ENCODE assay signal across 11 cellular contexts in the genomic region with DNA sequence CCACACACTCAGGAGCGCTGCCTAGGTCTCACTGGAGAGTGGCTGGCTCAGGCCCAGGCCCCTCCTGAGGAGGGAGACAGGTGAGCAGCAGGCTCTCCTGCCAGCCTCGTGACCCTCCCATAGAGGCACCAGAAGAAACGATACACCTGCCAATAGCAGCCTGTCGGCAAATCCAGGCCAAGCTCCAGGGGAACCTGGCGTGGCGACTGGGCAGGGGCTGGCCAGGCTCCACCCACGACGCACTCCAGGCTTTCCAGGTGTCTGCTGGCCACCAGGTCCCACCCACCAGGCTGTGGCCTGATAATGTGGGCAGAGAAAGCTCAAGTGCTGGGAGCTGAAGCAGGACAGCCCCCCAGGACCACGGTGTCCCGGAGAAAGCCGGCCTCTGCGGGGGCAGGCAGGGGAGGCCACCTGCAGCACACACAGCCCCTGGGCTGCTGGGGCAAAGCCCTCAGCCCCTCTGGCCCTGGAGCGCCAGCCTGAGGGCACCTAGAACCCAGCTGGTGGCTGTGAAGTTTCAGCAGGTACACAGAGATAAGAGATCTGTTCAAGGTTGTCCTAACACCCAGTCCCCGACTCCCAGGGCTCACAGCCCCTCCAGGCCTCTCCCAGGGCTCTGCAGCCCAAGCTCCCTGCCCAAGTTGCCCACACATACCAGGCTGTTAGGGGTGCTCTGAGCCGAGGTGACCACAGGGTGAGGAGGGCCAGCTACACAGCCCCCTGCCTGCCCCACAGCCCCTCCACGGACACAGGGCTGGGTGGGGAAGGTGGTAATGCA. TPM values are rescaled to one million over a fixed set of nuclear protein-coding genes. Genes with fewer than 3 reads are reported as not detected.
DNase-seq lines count a peak whose midpoint lies in the region; ATAC-seq and TF ChIP-seq lines count a peak whose summit lies in the region.
"Had no signal": no experiment of that assay in that cellular context is flagged by ENCODE, and none has a peak within 500 bp of the region (broad histone marks: within the 10 kb centered on the region; RNA-seq: fewer than 3 reads in every experiment).

No MANE protein-coding gene starts in this region.

- ATAC-seq in HG03442 (IDR thresholded peaks at IDR 0.05; ENCODE audit: unreplicated experiment), result no peak

- H3K27me3 ChIP-seq in hepatocyte (no peaks in the 10 kb centered on the region), spleen (replicated peaks in 1 of 7) (no peaks in the 10 kb centered on the region), GM23248 (replicated peaks; ENCODE audit: insufficient read depth) (no peaks in the 10 kb centered on the region)

- H3K9me3 ChIP-seq in hepatocyte (ENCODE audit: low read depth), result no peaks in the 10 kb centered on the region
- no peaks in the 10 kb centered on the region for H3K9me3 ChIP-seq in spleen
- H3K9me3 ChIP-seq in GM23248 (ENCODE audit: low read depth), result no peaks in the 10 kb centered on the region

- no peak for TF ChIP-seq POLR2A in spleen (IDR thresholded peaks at IDR 0.05)

- H3K4me3 ChIP-seq in hepatocyte, result no peak overlapping the region
- no peak overlapping the region for H3K4me3 ChIP-seq in spleen
- no peak overlapping the region for H3K4me3 ChIP-seq in GM23248

- peak overlapping the region; percentile 69 for H3K4me3 Mint-ChIP-seq in activated naive CD4-positive, alpha-beta T cell treated with anti-CD3 and anti-CD28 coated beads for 36 hours

- TF ChIP-seq CTCF in hepatocyte (IDR thresholded peaks at IDR 0.05; ENCODE audit: poor library complexity) (no peak), spleen (IDR thresholded peaks at IDR 0.05 in 8 of 11, conservative IDR thresholded peaks at IDR 0.05 in 3 of 11) (no peak)

- DNase-seq in activated naive CD4-positive, alpha-beta T cell treated with anti-CD3 and anti-CD28 coated beads for 36 hours, result no peak
- no peak for DNase-seq in activated naive CD4-positive, alpha-beta T cell (lab: John Stamatoyannopoulos, UW)
- DNase-seq in NCI-H526 (lab: John Stamatoyannopoulos, UW), result peak; percentile 77 to 92
- peak; percentile 90 for DNase-seq in hepatocyte (ENCODE audit: low spot score)
- peak; percentile 74 for DNase-seq in spleen
- no peak for DNase-seq in SHP77 treated with DMSO at 0.1 percent for 48 hours (lab: John Stamatoyannopoulos, UW)
- no peak for DNase-seq in GM23248
- DNase-seq: activated CD4-positive, alpha-beta T cell treated with anti-CD3 and anti-CD28 coated beads for 4 hours; NCI-H524; stimulated activated CD4-positive, alpha-beta T cell treated with anti-CD3 and anti-CD28 coated beads, Interleukin-2, amount 100 ng/mL, for 48 hours had no signal

- no peaks in the 10 kb centered on the region for H3K27me3 Mint-ChIP-seq in activated naive CD4-positive, alpha-beta T cell treated with anti-CD3 and anti-CD28 coated beads for 36 hours (ENCODE audit: low read depth)

- no peaks in the 10 kb centered on the region for H3K36me3 Mint-ChIP-seq in activated naive CD4-positive, alpha-beta T cell treated with anti-CD3 and anti-CD28 coated beads for 36 hours (ENCODE audit: low read depth)

- H3F3A ChIP-seq in GM23248 (ENCODE audit: insufficient read depth), result no peaks in the 10 kb centered on the region

- H3K9me2 ChIP-seq in hepatocyte (replicated peaks; ENCODE audit: insufficient read depth) (no peaks in the 10 kb centered on the region), GM23248 (ENCODE audit: insufficient read depth) (no peaks in the 10 kb centered on the region)

- H3K4me1 ChIP-seq in hepatocyte (ENCODE audit: insufficient read depth) (peaks cover 29% of the 10 kb centered on the region), spleen (peaks cover 17 to 52% (median 46%) of the 10 kb centered on the region in 6 donors), GM23248 (ENCODE audit: insufficient read depth) (no peaks in the 10 kb centered on the region)

- 48% methylated on average over 16 of the region's 16 CpGs for WGBS in hepatocyte (ENCODE audit: low lambda C conversion rate, missing lambda C conversion rate)
- 91 to 96% (median 93%) methylated on average over 11 to 16 of the region's 16 CpGs for WGBS in spleen, 5 donors
- 93 to 94% methylated on average over 14 to 16 of the region's 16 CpGs for WGBS in GM23248 (ENCODE audit: low coverage in 1 of 2, low lambda C conversion rate in 2 of 2, missing lambda C conversion rate in 2 of 2), 2 experiments

- in situ Hi-C loops in GM23248 (cut with MboI), result no loop called here

- intact Hi-C loops in activated naive CD4-positive, alpha-beta T cell treated with anti-CD3 and anti-CD28 coated beads for 36 hours (cut with micrococcal nuclease), result no loop called here
- intact Hi-C loops in spleen (cut with DNase I; ENCODE audit: low total_unique reads), result no loop called here

- H3K4me2 ChIP-seq in hepatocyte (peak overlapping the region; percentile 97), GM23248 (ENCODE audit: unreplicated experiment) (no peak overlapping the region)

- H4K20me1 ChIP-seq in hepatocyte (ENCODE audit: insufficient read depth, poor library complexity, severe bottlenecking) (peaks cover 8% of the 10 kb centered on the region), GM23248 (ENCODE audit: insufficient read depth) (no peaks in the 10 kb centered on the region)

- H3K79me2 ChIP-seq in hepatocyte, result peaks cover 29% of the 10 kb centered on the region
- peaks cover 30% of the 10 kb centered on the region for H3K79me2 ChIP-seq in GM23248 (ENCODE audit: insufficient read depth)

- H3K9me3 Mint-ChIP-seq in activated naive CD4-positive, alpha-beta T cell treated with anti-CD3 and anti-CD28 coated beads for 36 hours, result no peaks in the 10 kb centered on the region

- peaks cover 25% of the 10 kb centered on the region for H3K4me1 Mint-ChIP-seq in activated naive CD4-positive, alpha-beta T cell treated with anti-CD3 and anti-CD28 coated beads for 36 hours (ENCODE audit: low read depth)

- CTCF ChIA-PET in activated naive CD4-positive, alpha-beta T cell treated with anti-CD3 and anti-CD28 coated beads for 36 hours (lab: Charles Lee), result interaction anchor here (0.7 to 2.0 kb wide), 3 partner anchors 9 to 108 kb away, joined by 3 to 5 read pairs (median 4); a partner anchor contains a TSS

- peak overlapping the region; percentile 96 for H3K27ac ChIP-seq in hepatocyte
- peak overlapping the region in 3 of 8 donors; percentile 12 to 92 (median 91) for H3K27ac ChIP-seq in spleen
- no peak overlapping the region for H3K27ac ChIP-seq in GM23248

- H3K27ac Mint-ChIP-seq in activated naive CD4-positive, alpha-beta T cell treated with anti-CD3 and anti-CD28 coated beads for 36 hours, result peak overlapping the region; percentile 73

- H3K9ac ChIP-seq in GM23248, result no peak overlapping the region

- H2AFZ ChIP-seq in hepatocyte, result no peak overlapping the region
- H2AFZ ChIP-seq in GM23248, result no peak overlapping the region

- no peaks in the 10 kb centered on the region for H3K36me3 ChIP-seq in hepatocyte (replicated peaks; ENCODE audit: insufficient read depth, low read depth)
- H3K36me3 ChIP-seq in spleen, result peaks cover 0 to 36% (median 31%) of the 10 kb centered on the region in 6 donors
- H3K36me3 ChIP-seq in GM23248 (ENCODE audit: low read depth), result no peaks in the 10 kb centered on the region

RNA-seq across cellular contexts. Expression of a gene that starts 2.4 kb away (rescaled TPM):
- 10 to 100 TPM; 19.9 to 20.9 TPM for total RNA-seq in activated naive CD4-positive, alpha-beta T cell treated with anti-CD3 and anti-CD28 coated beads for 36 hours
- total RNA-seq in hepatocyte, result 130 and 133 TPM in 2 replicates
- polyA plus RNA-seq in hepatocyte, result 205 and 229 TPM in 2 replicates
- total RNA-seq in spleen, result 10 to 100 TPM; 35.7 to 63.2 (median 51.0) TPM
- 10 to 100 TPM; 19.5 to 40.6 (median 32.2) TPM for polyA plus RNA-seq in spleen
- total RNA-seq in GM23248 (2014; rRNA removed; shearing (Covaris generic)), result 78.4 and 98.6 TPM in 2 replicates
- polyA plus RNA-seq in GM23248 (2016; fragmentation: Nextera tagmentation; extraction: Ambion mirVana), result 16.4 and 20.6 TPM in 2 replicates

RNA-seq across cellular contexts. Expression of a gene that starts 9.0 kb away (rescaled TPM):
- total RNA-seq in activated naive CD4-positive, alpha-beta T cell treated with anti-CD3 and anti-CD28 coated beads for 36 hours, result 10 to 100 TPM; 68.3 to 74.0 TPM
- 80.0 and 88.1 TPM in 2 replicates for total RNA-seq in hepatocyte
- 126 and 144 TPM in 2 replicates for polyA plus RNA-seq in hepatocyte
- total RNA-seq in spleen, result 10 to 100 TPM; 38.0 to 64.1 (median 48.0) TPM
- 100 to 1,000 TPM in 1 of 3 donors, 10 to 100 TPM in 2; 85.0 to 108 (median 85.7) TPM for polyA plus RNA-seq in spleen
- total RNA-seq in GM23248 (2014; rRNA removed; shearing (Covaris generic)), result 94.1 and 103 TPM in 2 replicates
- 108 and 110 TPM in 2 replicates for polyA plus RNA-seq in GM23248 (2016; fragmentation: Nextera tagmentation; extraction: Ambion mirVana)

RNA-seq across cellular contexts. Expression of a gene that starts 17.6 kb away (rescaled TPM):
- total RNA-seq in activated naive CD4-positive, alpha-beta T cell treated with anti-CD3 and anti-CD28 coated beads for 36 hours, result 10 to 100 TPM; 86.7 to 87.0 TPM
- total RNA-seq in hepatocyte, result 168 and 227 TPM in 2 replicates
- polyA plus RNA-seq in hepatocyte, result 543 and 611 TPM in 2 replicates
- total RNA-seq in spleen, result 10 to 100 TPM; 27.3 to 71.4 (median 50.0) TPM
- 10 to 100 TPM; 43.4 to 75.8 (median 67.7) TPM for polyA plus RNA-seq in spleen
- total RNA-seq in GM23248 (2014; rRNA removed; shearing (Covaris generic)), result 128 and 175 TPM in 2 replicates
- 283 and 293 TPM in 2 replicates for polyA plus RNA-seq in GM23248 (2016; fragmentation: Nextera tagmentation; extraction: Ambion mirVana)

RNA-seq across cellular contexts. Expression of a gene that starts 22.3 kb away (rescaled TPM):
- 1 to 10 TPM; 8.9 to 9.6 TPM for total RNA-seq in activated naive CD4-positive, alpha-beta T cell treated with anti-CD3 and anti-CD28 coated beads for 36 hours
- total RNA-seq in hepatocyte (29.4 and 54.5 TPM in 2 replicates), spleen (10 to 100 TPM in 5 of 7 donors, 1 to 10 TPM in 2; 8.9 to 14.8 (median 11.7) TPM)
- polyA plus RNA-seq in hepatocyte (80.5 and 107 TPM in 2 replicates), spleen (10 to 100 TPM in 2 of 3 donors, 1 to 10 TPM in 1; 9.1 to 19.5 (median 14.1) TPM), GM23248 (2016; fragmentation: Nextera tagmentation; extraction: Ambion mirVana) (25.2 and 26.1 TPM in 2 replicates)
- 7.8 and 8.9 TPM in 2 replicates for total RNA-seq in GM23248 (2014; rRNA removed; shearing (Covaris generic))

RNA-seq across cellular contexts. Expression of a gene that starts 26.8 kb away (rescaled TPM):
- 10 to 100 TPM; 17.5 to 17.9 TPM for total RNA-seq in activated naive CD4-positive, alpha-beta T cell treated with anti-CD3 and anti-CD28 coated beads for 36 hours
- total RNA-seq in hepatocyte (22.5 and 27.2 TPM in 2 replicates), spleen (10 to 100 TPM; 22.6 to 27.3 (median 24.8) TPM)
- polyA plus RNA-seq in hepatocyte (16.1 and 22.5 TPM in 2 replicates), spleen (10 to 100 TPM; 12.9 to 22.7 (median 13.6) TPM), GM23248 (2016; fragmentation: Nextera tagmentation; extraction: Ambion mirVana) (3.0 and 3.3 TPM in 2 replicates)
- total RNA-seq in GM23248 (2014; rRNA removed; shearing (Covaris generic)), result 25.5 and 27.1 TPM in 2 replicates

Comparison
In these comparisons a context has a peak if more than half of its experiments do, and no peak if none do; other contexts are left out.
1. DNase-seq: peak in NCI-H526 (2 of 2), hepatocyte (single experiment) and spleen (single experiment); none in activated naive CD4-positive, alpha-beta T cell treated with anti-CD3 and anti-CD28 coated beads for 36 hours (single experiment), activated naive CD4-positive, alpha-beta T cell (0 of 4), SHP77 treated with DMSO at 0.1 percent for 48 hours (single experiment) and GM23248 (single experiment).